In genomic region chr6:138981416-138981815, GRCh38 we compare ENCODE assay signal across 20 cellular contexts.
"Had no signal": no experiment of that assay in that cellular context is flagged by ENCODE, and none has a peak within 500 bp of the region (broad histone marks: within the 10 kb centered on the region; RNA-seq: fewer than 3 reads in every experiment).

No MANE protein-coding gene starts in this region.

- H3K27ac ChIP-seq: brain microvascular endothelial cell, colonic mucosa, epithelial cell of prostate, left lung, prostate gland, skin epidermis, suprapubic skin, upper lobe of left lung had no signal

- H3K4me1 ChIP-seq: prostate gland had no signal

- H3K27me3 ChIP-seq: brain microvascular endothelial cell, colonic mucosa, left lung, right atrium auricular region, suprapubic skin, upper lobe of left lung had no signal

- DNase-seq: activated CD4-positive, alpha-beta T cell treated with anti-CD3 and anti-CD28 coated beads, Interleukin-2, amount 10 ng/mL, durations not matched to agents 24 days and 14 days; activated CD8-positive, alpha-beta memory T cell treated with anti-CD3 and anti-CD28 coated beads, Interleukin-2, amount 50 U/mL, for 4 hours; activated effector memory CD4-positive, alpha-beta T cell treated with Interleukin-2 at 50 U/mL for 16 hours; activated T-cell treated with anti-CD3 and anti-CD28 coated beads, Interleukin-2, amount 50 U/mL, for 48 hours; brain microvascular endothelial cell; central memory CD4-positive, alpha-beta T cell; colonic mucosa; endodermal cell; head of caudate nucleus; left lung; stimulated activated CD4-positive, alpha-beta T cell treated with anti-CD3 and anti-CD28 coated beads, Interleukin-15, amount 100 ng/mL, for 24 hours; stimulated activated CD4-positive, alpha-beta T cell treated with anti-CD3 and anti-CD28 coated beads, Interleukin-2, amount 100 ng/mL, for 48 hours; upper lobe of left lung had no signal

- H3K9me3 ChIP-seq: colonic mucosa, left lung, prostate gland, right atrium auricular region, suprapubic skin, upper lobe of left lung had no signal

- FAIRE-seq: frontal cortex had no signal

- H3K4me3 ChIP-seq: colonic mucosa, left lung, prostate gland, right atrium auricular region, skin epidermis, suprapubic skin, upper lobe of left lung had no signal

- H3K36me3 ChIP-seq: brain microvascular endothelial cell, colonic mucosa, left lung, prostate gland, right atrium auricular region, suprapubic skin, upper lobe of left lung had no signal

- ATAC-seq: left lung, SK-N-SH treated with all-trans-retinoic acid at 6 μM for 48 hours had no signal
